Comparison of ENCODE assay signal across 9 cellular contexts in genomic region chr1:40709802-40710278, GRCh38. TPM values are rescaled to one million over a fixed set of nuclear protein-coding genes. Genes with fewer than 3 reads are reported as not detected.
DNase-seq lines count a peak whose midpoint lies in the region; ATAC-seq lines count a peak whose summit lies in the region.
"Had no signal": no experiment of that assay in that cellular context is flagged by ENCODE, and none has a peak within 500 bp of the region (broad histone marks: within the 10 kb centered on the region; RNA-seq: fewer than 3 reads in every experiment).

No MANE protein-coding gene starts in this region.

- peaks cover 12% of the 10 kb centered on the region for H3K36me3 Mint-ChIP-seq in activated T-helper 1 cell treated with anti-CD3 and anti-CD28 coated beads, Interleukin-12 subunit alpha, Interleukin-12 subunit beta, Interleukin-2, Interleukin-4 antibody, amounts not matched to agents 30 ng/mL and 10 ng/mL and 1 ng/mL, durations not matched to agents 14 hours and 24 hours and 36 hours (ENCODE audit: low read depth)

- DNase-seq in H7 (no peak), iPS DF 6.9 (ENCODE audit: low read depth, low spot score) (no peak), mesenteric fat pad (ENCODE audit: low spot score) (no peak)
- no peak for DNase-seq in activated T-helper 1 cell treated with anti-CD3 and anti-CD28 coated beads, Interleukin-12 subunit alpha, Interleukin-12 subunit beta, Interleukin-2, Interleukin-4 antibody, amounts not matched to agents 30 ng/mL and 10 ng/mL and 1 ng/mL, durations not matched to agents 14 hours and 24 hours and 36 hours (ENCODE audit: low spot score)
- no peak for DNase-seq in activated CD4-positive, CD25-positive, alpha-beta regulatory T cell treated with anti-CD3 and anti-CD28 coated beads, Interleukin-2, amount 50 U/mL, for 72 hours
- DNase-seq: NCI-H2227 treated with DMSO at 0.1 percent for 48 hours had no signal

- H3K36me3 ChIP-seq in H7 (replicated peaks; ENCODE audit: control insufficient read depth, insufficient read depth, low read length) (peaks cover 3% of the 10 kb centered on the region; the same call in 1 of the 2 replicates), iPS DF 6.9 (ENCODE audit: control insufficient read depth, insufficient read depth, low read length) (no peaks in the 10 kb centered on the region)

- H3K4me1 Mint-ChIP-seq in activated T-helper 1 cell treated with anti-CD3 and anti-CD28 coated beads, Interleukin-12 subunit alpha, Interleukin-12 subunit beta, Interleukin-2, Interleukin-4 antibody, amounts not matched to agents 30 ng/mL and 10 ng/mL and 1 ng/mL, durations not matched to agents 14 hours and 24 hours and 36 hours (ENCODE audit: low read depth): peaks cover 56% of the 10 kb centered on the region

- H3K27me3 ChIP-seq in H7 (ENCODE audit: control insufficient read depth, insufficient read depth, low read length) (no peaks in the 10 kb centered on the region), iPS DF 6.9 (ENCODE audit: control insufficient read depth, insufficient read depth, low read length) (no peaks in the 10 kb centered on the region)

- intact Hi-C loops in activated T-helper 1 cell treated with anti-CD3 and anti-CD28 coated beads, Interleukin-12 subunit alpha, Interleukin-12 subunit beta, Interleukin-2, Interleukin-4 antibody, amounts not matched to agents 30 ng/mL and 10 ng/mL and 1 ng/mL, durations not matched to agents 14 hours and 24 hours and 36 hours (cut with micrococcal nuclease): loop anchor here (1.0 kb wide), 1 partner anchor 19 kb away; the partner anchor contains the start of gene NFYC

- no peak for ATAC-seq in HG02588 (IDR thresholded peaks at IDR 0.05; ENCODE audit: unreplicated experiment)
- ATAC-seq in GM21737 (IDR thresholded peaks at IDR 0.05; ENCODE audit: unreplicated experiment): no peak

- no peak overlapping the region for H3K27ac Mint-ChIP-seq in activated T-helper 1 cell treated with anti-CD3 and anti-CD28 coated beads, Interleukin-12 subunit alpha, Interleukin-12 subunit beta, Interleukin-2, Interleukin-4 antibody, amounts not matched to agents 30 ng/mL and 10 ng/mL and 1 ng/mL, durations not matched to agents 14 hours and 24 hours and 36 hours

- no peaks in the 10 kb centered on the region for H3K9me3 ChIP-seq in iPS DF 6.9 (ENCODE audit: control insufficient read depth, insufficient read depth, low read length)

- H3K4me1 ChIP-seq in iPS DF 6.9 (ENCODE audit: control insufficient read depth, insufficient read depth, low read length): peaks cover 4% of the 10 kb centered on the region; the same call in 1 of the 2 replicates

- peak overlapping the region; percentile 82 for H3K4me3 Mint-ChIP-seq in activated T-helper 1 cell treated with anti-CD3 and anti-CD28 coated beads, Interleukin-12 subunit alpha, Interleukin-12 subunit beta, Interleukin-2, Interleukin-4 antibody, amounts not matched to agents 30 ng/mL and 10 ng/mL and 1 ng/mL, durations not matched to agents 14 hours and 24 hours and 36 hours

- H3K4me3 ChIP-seq in H7 (ENCODE audit: insufficient read depth, low read depth, low read length) (peak overlapping the region; percentile 67), iPS DF 6.9 (ENCODE audit: low read length) (peak overlapping the region; percentile 55; the same call in 1 of the 2 replicates), skin epidermis (peak overlapping the region; percentile 33 to 50 (median 39))

- no peaks in the 10 kb centered on the region for H3K9me3 Mint-ChIP-seq in activated T-helper 1 cell treated with anti-CD3 and anti-CD28 coated beads, Interleukin-12 subunit alpha, Interleukin-12 subunit beta, Interleukin-2, Interleukin-4 antibody, amounts not matched to agents 30 ng/mL and 10 ng/mL and 1 ng/mL, durations not matched to agents 14 hours and 24 hours and 36 hours

- H3K27ac ChIP-seq in iPS DF 6.9 (ENCODE audit: low read length): no peak overlapping the region
- peak overlapping the region in 19 of 21 experiments; percentile 0 to 86 (median 69) for H3K27ac ChIP-seq in skin epidermis

- no CpG with 5 or more reads among the region's 3 CpGs for WGBS in iPS DF 6.9 (ENCODE audit: insufficient coverage, insufficient read length)

- H3K27me3 Mint-ChIP-seq in activated T-helper 1 cell treated with anti-CD3 and anti-CD28 coated beads, Interleukin-12 subunit alpha, Interleukin-12 subunit beta, Interleukin-2, Interleukin-4 antibody, amounts not matched to agents 30 ng/mL and 10 ng/mL and 1 ng/mL, durations not matched to agents 14 hours and 24 hours and 36 hours (ENCODE audit: insufficient read depth): no peaks in the 10 kb centered on the region

RNA-seq across cellular contexts. Expression of gene NFYC, which starts 18.3 kb away (rescaled TPM):
- 43.3 and 51.0 TPM in 2 replicates for total RNA-seq in H7 (2014; rRNA removed; shearing (Covaris generic))
- 79.0 and 85.1 TPM in 2 replicates for total RNA-seq in activated T-helper 1 cell treated with anti-CD3 and anti-CD28 coated beads, Interleukin-12 subunit alpha, Interleukin-12 subunit beta, Interleukin-2, Interleukin-4 antibody, amounts not matched to agents 30 ng/mL and 10 ng/mL and 1 ng/mL, durations not matched to agents 14 hours and 24 hours and 36 hours
- 36.4 TPM for total RNA-seq in mesenteric fat pad

RNA-seq across cellular contexts. Expression of gene RIMS3, which starts 44.4 kb away (rescaled TPM):
- total RNA-seq in H7 (2014; rRNA removed; shearing (Covaris generic)): 20.0 and 20.7 TPM in 2 replicates
- 1.5 and 1.9 TPM in 2 replicates for total RNA-seq in activated T-helper 1 cell treated with anti-CD3 and anti-CD28 coated beads, Interleukin-12 subunit alpha, Interleukin-12 subunit beta, Interleukin-2, Interleukin-4 antibody, amounts not matched to agents 30 ng/mL and 10 ng/mL and 1 ng/mL, durations not matched to agents 14 hours and 24 hours and 36 hours
- 1.2 TPM for total RNA-seq in mesenteric fat pad
